Comparison of ENCODE assay signal across 8 cellular contexts in the genomic region with DNA sequence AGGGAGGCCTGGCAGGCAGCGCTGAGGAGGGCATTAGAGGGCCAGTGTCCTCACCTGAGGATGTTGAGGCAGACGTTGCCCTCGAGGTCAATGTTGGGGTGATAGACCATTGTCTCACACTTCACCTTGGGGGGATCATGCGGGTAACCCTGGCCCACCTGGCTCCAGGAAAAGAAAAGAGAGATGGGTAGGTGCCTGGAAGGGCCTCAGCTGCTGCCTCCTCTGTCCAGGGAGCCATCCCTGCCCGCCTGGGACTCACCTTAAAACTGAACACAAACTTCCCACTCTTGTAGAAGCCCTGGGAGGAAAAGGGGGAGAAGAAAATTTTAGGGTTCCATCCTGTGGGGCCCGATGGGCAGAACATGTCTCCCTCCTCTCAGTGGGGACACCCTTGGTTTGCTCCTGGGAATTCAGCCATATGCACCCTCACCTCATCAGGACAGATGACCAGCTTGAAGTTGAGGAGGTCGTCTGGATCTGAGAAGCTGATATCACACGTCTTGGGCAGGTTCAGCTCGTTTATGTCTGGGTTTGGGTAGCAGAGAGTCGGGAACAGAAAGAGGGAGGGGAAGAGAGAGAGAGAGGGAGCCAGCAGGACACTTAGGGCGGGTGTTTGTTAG. TPM values are rescaled to one million over a fixed set of nuclear protein-coding genes. Genes with fewer than 3 reads are reported as not detected.
DNase-seq lines count a peak whose midpoint lies in the region; ATAC-seq and TF ChIP-seq lines count a peak whose summit lies in the region.

No MANE protein-coding gene starts in this region.

- intact Hi-C loops in MCF 10A (cut with micrococcal nuclease): no loop called here

- H3K36me3 ChIP-seq in HUES48 (ENCODE audit: control insufficient read depth, insufficient read depth, low read length) (peaks cover 23% of the 10 kb centered on the region), mucosa of stomach (ENCODE audit: control insufficient read depth, insufficient read depth, low read length) (peaks cover 7% of the 10 kb centered on the region)

- H3K4me3 ChIP-seq in HUES48 (ENCODE audit: low read depth, low read length): peak overlapping the region; percentile 93; the same call in 1 of the 2 replicates
- no peak overlapping the region for H3K4me3 ChIP-seq in mucosa of stomach (ENCODE audit: low read length)

- peaks cover 41% of the 10 kb centered on the region for H3K4me1 Mint-ChIP-seq in MCF 10A (ENCODE audit: insufficient read depth, unreplicated experiment)

- ATAC-seq in GM19467 (IDR thresholded peaks at IDR 0.05; ENCODE audit: unreplicated experiment) (no peak), GM21515 (IDR thresholded peaks at IDR 0.05; ENCODE audit: unreplicated experiment) (no peak)

- peak overlapping the region; percentile 99 for H3K27ac Mint-ChIP-seq in MCF 10A (ENCODE audit: low read depth, unreplicated experiment)

- peak overlapping the region; percentile 98 for H3K4me3 Mint-ChIP-seq in MCF 10A (ENCODE audit: unreplicated experiment)

- POLR2A ChIA-PET in MCF 10A (lab: Yijun Ruan, JAX): interaction anchor here (0.9 to 6.4 kb wide), 7 partner anchors 9 to 195 kb away, joined by 3 to 44 read pairs (median 4); a partner anchor contains a TSS

- H3K4me1 ChIP-seq in HUES48 (ENCODE audit: control insufficient read depth, insufficient read depth, low read length) (peaks cover 8% of the 10 kb centered on the region), mucosa of stomach (ENCODE audit: control insufficient read depth, insufficient read depth, low read length) (peaks cover 38% of the 10 kb centered on the region)

- H3K9ac ChIP-seq in HUES48 (ENCODE audit: low read depth, low read length) (no peak overlapping the region), mucosa of stomach (ENCODE audit: low read length) (peak overlapping the region; percentile 93)

- TF ChIP-seq CTCF in 22Rv1 (IDR thresholded peaks at IDR 0.05) (no peak), MCF 10A (IDR thresholded peaks at IDR 0.05; ENCODE audit: unreplicated experiment) (no peak)

- H3K9me3 ChIP-seq in HUES48 (ENCODE audit: control insufficient read depth, insufficient read depth, low read length): no peaks in the 10 kb centered on the region
- no peaks in the 10 kb centered on the region for H3K9me3 ChIP-seq in mucosa of stomach (ENCODE audit: control insufficient read depth, low read length)

- no TSS peak for BruUV-seq in MCF 10A (replicated peaks; lab: Mats Ljungman, UMichigan)

- CTCF ChIA-PET in MCF 10A (lab: Yijun Ruan, JAX): interaction anchor here (1.1 kb wide), 1 partner anchor 42 kb away, joined by 3 read pairs; no protein-coding TSS in a partner anchor

- H3K27me3 ChIP-seq in HUES48 (ENCODE audit: control insufficient read depth, insufficient read depth, low read length) (peaks cover 12% of the 10 kb centered on the region), mucosa of stomach (ENCODE audit: control insufficient read depth, insufficient read depth, low read length) (no peaks in the 10 kb centered on the region)

- peaks cover 77% of the 10 kb centered on the region for H3K36me3 Mint-ChIP-seq in MCF 10A (ENCODE audit: insufficient read depth, unreplicated experiment)

- H3K9me3 Mint-ChIP-seq in MCF 10A (ENCODE audit: unreplicated experiment): no peaks in the 10 kb centered on the region

- DNase-seq in MCF 10A (ENCODE audit: unreplicated experiment): no peak
- DNase-seq in NCI-H748 treated with DMSO at 0.1 percent for 48 hours (lab: John Stamatoyannopoulos, UW): no peak
- no peak for DNase-seq in stimulated activated CD4-positive, alpha-beta T cell treated with anti-CD3 and anti-CD28 coated beads, Interleukin-2, amount 100 ng/mL, for 48 hours

- H3K27ac ChIP-seq in 22Rv1 (peak overlapping the region; percentile 99), HUES48 (ENCODE audit: low read depth, low read length) (no peak overlapping the region)

- no peaks in the 10 kb centered on the region for H3K27me3 Mint-ChIP-seq in MCF 10A (ENCODE audit: insufficient read depth, unreplicated experiment)

RNA-seq across cellular contexts. Expression of a gene that starts 1.7 kb away (rescaled TPM):
- 149 and 158 TPM in 2 replicates for total RNA-seq in MCF 10A (2022)

RNA-seq across cellular contexts. Expression of a gene that starts 1.8 kb away (rescaled TPM):
- total RNA-seq in MCF 10A (2022): 154 and 184 TPM in 2 replicates

RNA-seq across cellular contexts. Expression of a gene that starts 12.9 kb away (rescaled TPM):
- 236 and 290 TPM in 2 replicates for total RNA-seq in MCF 10A (2022)

RNA-seq across cellular contexts. Expression of a gene that starts 16.4 kb away (rescaled TPM):
- 50.7 and 51.9 TPM in 2 replicates for total RNA-seq in MCF 10A (2022)

RNA-seq across cellular contexts. Expression of a gene that starts 37.1 kb away (rescaled TPM):
- total RNA-seq in MCF 10A (2022): 12.8 and 15.0 TPM in 2 replicates
